In genomic region chr4:186598686-186599085, GRCh38 we compare ENCODE assay signal across 29 cellular contexts. TPM values are rescaled to one million over a fixed set of nuclear protein-coding genes. Genes with fewer than 3 reads are reported as not detected.
"Had no signal": no experiment of that assay in that cellular context is flagged by ENCODE, and none has a peak within 500 bp of the region (broad histone marks: within the 10 kb centered on the region; RNA-seq: fewer than 3 reads in every experiment).

No MANE protein-coding gene starts in this region.

- H3K4me2 ChIP-seq: hepatocyte had no signal

- DNase-seq: dorsolateral prefrontal cortex; effector CD4-positive, alpha-beta T cell; foreskin keratinocyte; heart left ventricle; left cardiac atrium; left ventricle myocardium superior; lower lobe of right lung; naive B cell; pancreas; stimulated activated CD4-positive, alpha-beta T cell treated with anti-CD3 and anti-CD28 coated beads, Interleukin-2, amount 100 ng/mL, for 24 hours; stimulated activated CD4-positive, alpha-beta T cell treated with anti-CD3 and anti-CD28 coated beads, Interleukin-4, amount 100 ng/mL, for 24 hours; stimulated activated naive CD4-positive, alpha-beta T cell treated with Interleukin-2 at 50 U/mL for 16 hours; stomach; thyroid gland had no signal

- H3K9me3 ChIP-seq: gastroesophageal sphincter, heart left ventricle, lower lobe of right lung, neutrophil, pancreas, stomach, thyroid gland had no signal

- H3K4me3 ChIP-seq: dorsolateral prefrontal cortex, gastroesophageal sphincter, heart left ventricle, hepatocyte, lower lobe of right lung, pancreas, stomach, thyroid gland had no signal

- H3K9me3 Mint-ChIP-seq: natural killer cell treated with Interleukin-12 subunit alpha and Interleukin-12 subunit beta and Interleukin-15 and Interleukin-18, amount 100 ng/mL, for 72 hours; neural crest cell; stimulated activated effector memory CD8-positive, alpha-beta T cell treated with anti-CD3 and anti-CD28 coated beads, Interleukin-12 subunit alpha, Interleukin-12 subunit beta, amount 100 ng/mL, for 72 hours; type B pancreatic cell had no signal

- H3K27me3 ChIP-seq: dorsolateral prefrontal cortex, foreskin keratinocyte, gastroesophageal sphincter, heart left ventricle, hepatocyte, neutrophil, pancreas, stomach, thyroid gland had no signal

- H3K4me3 Mint-ChIP-seq: naive B cell; natural killer cell treated with Interleukin-12 subunit alpha and Interleukin-12 subunit beta and Interleukin-15 and Interleukin-18, amount 100 ng/mL, for 72 hours; neural crest cell; stimulated activated effector memory CD8-positive, alpha-beta T cell treated with anti-CD3 and anti-CD28 coated beads, Interleukin-12 subunit alpha, Interleukin-12 subunit beta, amount 100 ng/mL, for 72 hours; type B pancreatic cell had no signal

- H3K27ac ChIP-seq: dorsolateral prefrontal cortex, foreskin keratinocyte, gastroesophageal sphincter, heart left ventricle, hepatocyte, lower lobe of right lung, neutrophil, pancreas, stomach, thyroid gland had no signal

- H3K36me3 ChIP-seq: neutrophil had no signal

- H2AFZ ChIP-seq: hepatocyte had no signal

- ATAC-seq: foreskin keratinocyte; gastroesophageal sphincter; heart left ventricle; left cardiac atrium; left ventricle myocardium superior; lower lobe of right lung; natural killer cell treated with Interleukin-12 subunit alpha and Interleukin-12 subunit beta and Interleukin-15 and Interleukin-18, amount 100 ng/mL, for 72 hours; pancreas; sciatic nerve; stimulated activated effector memory CD8-positive, alpha-beta T cell treated with anti-CD3 and anti-CD28 coated beads, Interleukin-12 subunit alpha, Interleukin-12 subunit beta, amount 100 ng/mL, for 72 hours had no signal

- H3K27me3 Mint-ChIP-seq: naive B cell; natural killer cell treated with Interleukin-12 subunit alpha and Interleukin-12 subunit beta and Interleukin-15 and Interleukin-18, amount 100 ng/mL, for 72 hours; type B pancreatic cell had no signal

- H3K4me1 Mint-ChIP-seq: naive B cell; neural crest cell; stimulated activated effector memory CD8-positive, alpha-beta T cell treated with anti-CD3 and anti-CD28 coated beads, Interleukin-12 subunit alpha, Interleukin-12 subunit beta, amount 100 ng/mL, for 72 hours had no signal

- H3K27ac Mint-ChIP-seq: naive B cell; natural killer cell treated with Interleukin-12 subunit alpha and Interleukin-12 subunit beta and Interleukin-15 and Interleukin-18, amount 100 ng/mL, for 72 hours; stimulated activated effector memory CD8-positive, alpha-beta T cell treated with anti-CD3 and anti-CD28 coated beads, Interleukin-12 subunit alpha, Interleukin-12 subunit beta, amount 100 ng/mL, for 72 hours; type B pancreatic cell had no signal

- H3K79me2 ChIP-seq: hepatocyte had no signal

- H3K4me1 ChIP-seq: foreskin keratinocyte, gastroesophageal sphincter, heart left ventricle, lower lobe of right lung, pancreas, stomach, thyroid gland had no signal

- H3K36me3 Mint-ChIP-seq: naive B cell; natural killer cell treated with Interleukin-12 subunit alpha and Interleukin-12 subunit beta and Interleukin-15 and Interleukin-18, amount 100 ng/mL, for 72 hours; stimulated activated effector memory CD8-positive, alpha-beta T cell treated with anti-CD3 and anti-CD28 coated beads, Interleukin-12 subunit alpha, Interleukin-12 subunit beta, amount 100 ng/mL, for 72 hours had no signal

RNA-seq across cellular contexts. Expression of gene MTNR1A, which starts 43.3 kb away (rescaled TPM):
- total RNA-seq: fibroblast of lung; foreskin keratinocyte; gastroesophageal sphincter; heart left ventricle; hepatocyte; kidney epithelial cell; left cardiac atrium; left ventricle myocardium superior; lower lobe of right lung; mesenteric fat pad; natural killer cell treated with Interleukin-12 subunit alpha and Interleukin-12 subunit beta and Interleukin-15 and Interleukin-18, amount 100 ng/mL, for 72 hours; omental fat pad; posterior vena cava; sciatic nerve; subcutaneous adipose tissue; thyroid gland had no signal
- polyA plus RNA-seq: esophagus, fibroblast of lung, foreskin keratinocyte, heart left ventricle, hepatocyte, stomach had no signal
